In the genomic region with DNA sequence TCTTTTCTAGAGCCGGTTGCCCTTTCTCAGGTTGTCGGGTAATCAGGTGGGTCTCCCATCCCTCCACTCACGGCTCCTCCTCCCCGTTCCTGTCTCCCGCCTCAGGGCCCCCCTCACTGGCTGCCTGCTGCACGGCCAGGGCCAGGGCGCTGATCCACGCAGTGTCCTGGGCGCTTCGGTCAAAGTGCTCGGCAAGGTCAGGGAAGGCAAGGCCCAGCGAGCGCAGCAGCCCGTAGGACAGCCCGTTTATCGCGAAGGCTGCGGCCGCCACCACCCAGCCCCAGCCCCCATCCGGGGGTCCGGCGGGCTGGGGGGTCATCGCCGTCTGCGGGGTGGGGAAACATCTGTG, we compare ENCODE assay signal across 10 cellular contexts. TPM values are rescaled to one million over a fixed set of nuclear protein-coding genes. Genes with fewer than 3 reads are reported as not detected.
DNase-seq lines count a peak whose midpoint lies in the region; ATAC-seq and TF ChIP-seq lines count a peak whose summit lies in the region.
"Had no signal": no experiment of that assay in that cellular context is flagged by ENCODE, and none has a peak within 500 bp of the region (broad histone marks: within the 10 kb centered on the region; RNA-seq: fewer than 3 reads in every experiment).

No MANE protein-coding gene starts in this region.

- DNase-seq in NCI-H748 (lab: John Stamatoyannopoulos, UW; ENCODE audit: unreplicated experiment) = peak; percentile 50
- no peak for DNase-seq in NCI-H748 treated with DMSO at 0.1 percent for 48 hours (lab: John Stamatoyannopoulos, UW)
- DNase-seq in choroid plexus epithelial cell (ENCODE audit: low read depth) = no peak
- DNase-seq in lower leg skin (ENCODE audit: low spot score in 2 of 2) = no peak
- DNase-seq in thoracic aorta (ENCODE audit: low spot score) = no peak
- no peak for DNase-seq in NCI-H510A treated with DMSO at 0.1 percent for 48 hours (lab: John Stamatoyannopoulos, UW)
- no peak for DNase-seq in NCI-H2196 treated with DMSO at 0.1 percent for 48 hours (lab: John Stamatoyannopoulos, UW; ENCODE audit: unreplicated experiment)

- peaks cover 15 to 38% of the 10 kb centered on the region in 2 donors for H3K4me1 ChIP-seq in thoracic aorta (ENCODE audit: control insufficient read depth in 1 of 2, low read depth in 2 of 2)

- TF ChIP-seq CTCF in choroid plexus epithelial cell (conservative IDR thresholded peaks at IDR 0.05; ENCODE audit: low read depth, low read length) (no peak), lower leg skin (IDR thresholded peaks at IDR 0.05) (no peak), thoracic aorta (IDR thresholded peaks at IDR 0.05) (no peak)

- no peak for TF ChIP-seq POLR2A in lower leg skin (IDR thresholded peaks at IDR 0.05)

- intact Hi-C loops in lower leg skin (cut with DNase I; ENCODE audit: low total_unique reads) = no loop called here

- ATAC-seq in thoracic aorta (ENCODE audit: insufficient number of reproducible peaks, low FRiP score, low read depth) (no peak), HG02870 (IDR thresholded peaks at IDR 0.05; ENCODE audit: unreplicated experiment) (no peak)

- peak overlapping the region in 1 of 2 donors; percentile 23 for H3K27ac ChIP-seq in thoracic aorta

- peak overlapping the region; percentile 53 for H3K4me3 ChIP-seq in choroid plexus epithelial cell (ENCODE audit: low read depth, low read length)
- peak overlapping the region; percentile 36 for H3K4me3 ChIP-seq in lower leg skin (ENCODE audit: low read depth, poor library complexity, severe bottlenecking)
- H3K4me3 ChIP-seq in thoracic aorta = peak overlapping the region; percentile 64

- no peaks in the 10 kb centered on the region for H3K9me3 ChIP-seq in thoracic aorta

- no peaks in the 10 kb centered on the region for H3K36me3 ChIP-seq in thoracic aorta

- 2 to 3% methylated on average over 18 to 25 of the region's 25 CpGs for WGBS in lower leg skin, 2 donors

- H3K27me3 ChIP-seq in thoracic aorta (replicated peaks; ENCODE audit: insufficient read depth) = peaks cover 15% of the 10 kb centered on the region

RNA-seq across cellular contexts. Expression of gene SLC16A11, which starts 0.7 kb away (rescaled TPM):
- total RNA-seq in lower leg skin (1 to 10 TPM; 1.1 to 6.3 (median 4.1) TPM), thoracic aorta (under 1 TPM in 1 of 2 donors, not detected in 1; 0.27 TPM)
- total RNA-seq: temporal lobe had no signal

RNA-seq across cellular contexts. Expression of gene SLC16A13, which starts 7.4 kb away (rescaled TPM):
- total RNA-seq in lower leg skin (1 to 10 TPM; 1.0 to 5.2 (median 2.6) TPM), thoracic aorta (under 1 TPM in 1 of 2 donors, not detected in 1; 0.56 TPM)

RNA-seq across cellular contexts. Expression of gene BCL6B, which starts 20.3 kb away (rescaled TPM):
- total RNA-seq in lower leg skin (1 to 10 TPM in 3 of 4 donors, under 1 TPM in 1; 0.72 to 5.1 (median 2.1) TPM), thoracic aorta (1 to 10 TPM in 1 of 2 donors, under 1 TPM in 1; 0.95 to 5.7 TPM)

RNA-seq across cellular contexts. Expression of gene RNASEK, which starts 30.7 kb away (rescaled TPM):
- total RNA-seq in lower leg skin (100 to 1,000 TPM; 187 to 231 (median 220) TPM), thoracic aorta (100 to 1,000 TPM in 1 of 2 donors, 10 to 100 TPM in 1; 99.5 to 164 TPM)

RNA-seq across cellular contexts. Expression of gene CLEC10A, which starts 36.9 kb away (rescaled TPM):
- total RNA-seq in lower leg skin (1 to 10 TPM in 2 of 4 donors, under 1 TPM in 2; 0.46 to 5.4 (median 1.9) TPM), thoracic aorta (1 to 10 TPM; 3.2 to 5.8 TPM)
- total RNA-seq: T-helper 1 cell treated with Interleukin-12 subunit alpha and Interleukin-12 subunit beta and Interleukin-4 antibody, amounts not matched to agents 30 ng/mL and 1 ng/mL, for 36 hours; temporal lobe had no signal
